ENCODE assay signal across 8 cellular contexts in the genomic region with DNA sequence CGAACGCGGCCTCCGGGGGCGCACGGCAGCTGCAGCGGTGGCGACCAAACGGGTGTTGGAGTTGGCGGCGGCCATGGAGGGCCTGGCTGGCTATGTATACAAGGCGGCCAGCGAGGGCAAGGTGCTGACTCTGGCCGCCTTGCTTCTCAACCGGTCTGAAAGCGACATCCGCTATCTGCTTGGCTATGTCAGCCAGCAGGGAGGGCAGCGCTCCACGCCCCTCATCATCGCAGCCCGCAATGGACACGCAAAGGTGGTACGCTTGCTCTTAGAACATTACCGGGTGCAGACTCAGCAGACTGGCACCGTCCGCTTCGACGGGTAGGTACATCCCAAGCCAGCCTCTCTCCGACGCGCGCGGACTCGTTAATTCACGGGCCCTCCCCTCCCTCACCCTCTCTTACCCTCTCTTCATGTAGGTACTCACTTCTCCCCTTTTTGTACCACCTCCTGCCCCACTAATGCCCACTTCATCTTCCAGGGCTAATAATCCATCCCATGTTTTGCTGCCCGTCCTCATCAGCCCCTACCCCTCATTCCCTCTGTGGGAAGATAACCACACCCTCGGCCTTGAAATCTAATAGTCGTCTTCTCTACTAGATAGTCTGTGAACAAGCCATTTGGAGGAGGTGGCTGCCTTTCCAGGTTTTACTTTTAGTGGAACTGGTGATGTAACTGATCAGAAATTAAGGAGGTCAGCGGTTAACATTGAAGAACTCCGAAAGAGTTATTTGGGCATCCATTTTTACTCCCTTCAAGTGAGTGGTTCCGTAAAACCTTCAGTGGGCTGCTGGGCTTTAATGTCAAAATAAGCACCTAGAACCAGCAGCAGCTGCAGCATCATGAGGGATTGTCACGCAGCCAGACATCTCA. TPM values are rescaled to one million over a fixed set of nuclear protein-coding genes. Genes with fewer than 3 reads are reported as not detected.
DNase-seq lines count a peak whose midpoint lies in the region; ATAC-seq and TF ChIP-seq lines count a peak whose summit lies in the region.

No MANE protein-coding gene starts in this region.

- TF ChIP-seq CTCF in GM13977 (IDR thresholded peaks at IDR 0.05; ENCODE audit: extremely low read depth, insufficient read depth, missing control alignments) (peak; percentile 67), VCaP (conservative IDR thresholded peaks at IDR 0.05) (peak; percentile 69), neural crest cell (conservative IDR thresholded peaks at IDR 0.05) (peak; percentile 60)

- in situ Hi-C loops in GM13977 (cut with MboI; ENCODE audit: low pct_unique_long_range_greater_than_20kb, low sequenced_read_pairs, unreplicated experiment) = no loop called here

- H3K27ac Mint-ChIP-seq in neural crest cell (ENCODE audit: unreplicated experiment) = peak overlapping the region; percentile 92

- peaks cover 62% of the 10 kb centered on the region for H3K79me2 ChIP-seq in ACC112 (ENCODE audit: control insufficient read depth, insufficient read depth, low read length, unreplicated experiment)

- no peaks in the 10 kb centered on the region for H3K36me3 ChIP-seq in ACC112 (ENCODE audit: insufficient read depth, low read length)

- no peaks in the 10 kb centered on the region for H3K36me3 Mint-ChIP-seq in neural crest cell (ENCODE audit: low read depth)

- H3K27ac ChIP-seq in ACC112 (ENCODE audit: low read depth, low read length) (peak overlapping the region; percentile 96), VCaP (peak overlapping the region; percentile 98)

- H3K27me3 Mint-ChIP-seq in neural crest cell (ENCODE audit: low read depth) = no peaks in the 10 kb centered on the region

- ATAC-seq in HG03442 (IDR thresholded peaks at IDR 0.05; ENCODE audit: unreplicated experiment) (no peak), GM19328 (IDR thresholded peaks at IDR 0.05; ENCODE audit: unreplicated experiment) (no peak)

- no peak for TF ChIP-seq POLR2A in erythroblast (IDR thresholded peaks at IDR 0.05; ENCODE audit: low read length)

- peak overlapping the region; percentile 96 for H3K4me3 Mint-ChIP-seq in neural crest cell

- peak overlapping the region; percentile 67 for H2AFZ ChIP-seq in ACC112 (ENCODE audit: low read length, unreplicated experiment)

- no peaks in the 10 kb centered on the region for H3K27me3 ChIP-seq in ACC112 (ENCODE audit: insufficient read depth, low read length)

- no peaks in the 10 kb centered on the region for H3K9me3 Mint-ChIP-seq in neural crest cell

- H3K4me1 ChIP-seq in ACC112 (ENCODE audit: control insufficient read depth, insufficient read depth, low read length, unreplicated experiment) = peaks cover 40% of the 10 kb centered on the region

- H3K4me1 Mint-ChIP-seq in neural crest cell = peaks cover 54% of the 10 kb centered on the region

- no peak for DNase-seq in GM13977 (ENCODE audit: low spot score)
- DNase-seq in LHCN-M2 (ENCODE audit: low read depth) = peak; percentile 50
- DNase-seq in erythroblast (lab: John Stamatoyannopoulos, UW) = peak; percentile 66 to 71
- peak; percentile 65 for DNase-seq in neural crest cell (ENCODE audit: low read depth, low spot score)

- H3K4me3 ChIP-seq in ACC112 (ENCODE audit: low read depth, low read length) = peak overlapping the region; percentile 98

RNA-seq across cellular contexts. Expression of a gene that starts 1.0 kb away (rescaled TPM):
- total RNA-seq in LHCN-M2 (2014; rRNA removed) (28.0 and 32.2 TPM in 2 replicates), neural crest cell (61.4 and 67.0 TPM in 2 replicates)
- 8.9 TPM for polyA plus RNA-seq in LHCN-M2 (2012)

RNA-seq across cellular contexts. Expression of a gene that starts 49.1 kb away (rescaled TPM):
- total RNA-seq in LHCN-M2 (2014; rRNA removed) = 34.9 and 40.9 TPM in 2 replicates
- polyA plus RNA-seq in LHCN-M2 (2012) = 28.8 TPM
- 71.3 and 73.3 TPM in 2 replicates for total RNA-seq in neural crest cell
